Comparison of ENCODE assay signal across 20 cellular contexts in genomic region chr6:89216411-89216810, GRCh38. TPM values are rescaled to one million over a fixed set of nuclear protein-coding genes. Genes with fewer than 3 reads are reported as not detected.
DNase-seq lines count a peak whose midpoint lies in the region; TF ChIP-seq lines count a peak whose summit lies in the region.
"Had no signal": no experiment of that assay in that cellular context is flagged by ENCODE, and none has a peak within 500 bp of the region (broad histone marks: within the 10 kb centered on the region; RNA-seq: fewer than 3 reads in every experiment).

No MANE protein-coding gene starts in this region.

- no peak overlapping the region for H3K27ac Mint-ChIP-seq in osteocyte (ENCODE audit: unreplicated experiment)
- H3K27ac Mint-ChIP-seq: CD8-positive, alpha-beta memory T cell; H9 had no signal

- TF ChIP-seq CTCF in osteocyte (IDR thresholded peaks at IDR 0.05): no peak

- peaks cover 2% of the 10 kb centered on the region for H3K4me1 Mint-ChIP-seq in osteocyte (ENCODE audit: unreplicated experiment)
- H3K4me1 Mint-ChIP-seq: CD8-positive, alpha-beta memory T cell had no signal

- H3K27me3 Mint-ChIP-seq in osteocyte (ENCODE audit: unreplicated experiment): peaks cover 41% of the 10 kb centered on the region

- no peaks in the 10 kb centered on the region for H3K9me3 Mint-ChIP-seq in osteocyte (ENCODE audit: unreplicated experiment)
- H3K9me3 Mint-ChIP-seq: CD8-positive, alpha-beta memory T cell; H9 had no signal

- DNase-seq in DMS153 treated with DMSO at 0.1 percent for 48 hours (lab: John Stamatoyannopoulos, UW; ENCODE audit: unreplicated experiment) (peak; percentile 51), NCI-H69 (lab: John Stamatoyannopoulos, UW) (peak; percentile 22), SHP77 treated with DMSO at 0.1 percent for 48 hours (lab: John Stamatoyannopoulos, UW) (peak; percentile 22), osteocyte (ENCODE audit: extremely low spot score, unreplicated experiment) (peak; percentile 65), 8988T (no peak), NCI-H510A treated with DMSO at 0.1 percent for 48 hours (lab: John Stamatoyannopoulos, UW) (no peak), SIG-M5 treated with dmso at 0.1 percent for 504 hours (lab: John Stamatoyannopoulos, UW; ENCODE audit: unreplicated experiment) (no peak)
- DNase-seq: ACHN; BE2C; C1 segment of cervical spinal cord; CD4-positive, CD25-positive, alpha-beta regulatory T cell; CD8-positive, alpha-beta memory T cell; COR-L47; DMS 273 treated with DMSO at 0.1 percent for 48 hours; DMS79; GDM1; GOT3; H9; IMR-90 had no signal

- H3K36me3 Mint-ChIP-seq in osteocyte (ENCODE audit: unreplicated experiment): no peaks in the 10 kb centered on the region
- H3K36me3 Mint-ChIP-seq: CD4-positive, CD25-positive, alpha-beta regulatory T cell had no signal

- no peak overlapping the region for H3K4me3 Mint-ChIP-seq in osteocyte (ENCODE audit: unreplicated experiment)
- H3K4me3 Mint-ChIP-seq: CD4-positive, CD25-positive, alpha-beta regulatory T cell; CD8-positive, alpha-beta memory T cell; H9 had no signal

RNA-seq across cellular contexts. Expression of gene GABRR1, which starts 0.7 kb away (rescaled TPM):
- not detected in 2 replicates for total RNA-seq in osteocyte
- total RNA-seq: CD4-positive, CD25-positive, alpha-beta regulatory T cell; CD8-positive, alpha-beta memory T cell; Daoy; IMR-90 had no signal

Comparison
In these comparisons a context has a peak if more than half of its experiments do, and no peak if none do; other contexts are left out.
1. DNase-seq: peak in DMS153 treated with DMSO at 0.1 percent for 48 hours (single experiment), NCI-H69 (single experiment), SHP77 treated with DMSO at 0.1 percent for 48 hours (single experiment) and osteocyte (single experiment); none in 8988T (single experiment), NCI-H510A treated with DMSO at 0.1 percent for 48 hours (single experiment) and SIG-M5 treated with dmso at 0.1 percent for 504 hours (single experiment).